In genomic region chr6:27133281-27134227, GRCh38 we compare ENCODE assay signal across 8 cellular contexts.
DNase-seq lines count a peak whose midpoint lies in the region; ATAC-seq and TF ChIP-seq lines count a peak whose summit lies in the region.

No MANE protein-coding gene starts in this region.

- H3K4me3 Mint-ChIP-seq in activated T-cell treated with anti-CD3 and anti-CD28 coated beads, Interleukin-2, amount 50 U/mL, for 4 hours, result no peak overlapping the region

- peak; percentile 19 for ATAC-seq in HG03175 (IDR thresholded peaks at IDR 0.05; ENCODE audit: unreplicated experiment)
- ATAC-seq in PC-3, result peak; percentile 14
- peak; percentile 8 to 9 for ATAC-seq in activated T-cell treated with anti-CD3 and anti-CD28 coated beads, Interleukin-2, amount 50 U/mL, for 4 hours
- ATAC-seq in GM19452 (IDR thresholded peaks at IDR 0.05; ENCODE audit: unreplicated experiment), result no peak

- H3K4me3 ChIP-seq in PC-3 (ENCODE audit: low read length) (peak overlapping the region; percentile 82), fibroblast of lung (replicated peaks in 1 of 4; ENCODE audit: control extremely low read depth in 1 of 4, insufficient read depth in 1 of 4, low read depth in 3 of 4, low read length in 4 of 4) (peak overlapping the region; percentile 63 to 74 (median 70)), neuron (ENCODE audit: low read length) (peak overlapping the region; percentile 66), vagina (peak overlapping the region; percentile 58 to 61)

- H3K36me3 ChIP-seq in PC-3 (ENCODE audit: low read depth, low read length), result 0 out of 2 replicates have a peak, but pooled peaks cover 5% of the 10 kb centered on the region
- no peaks in the 10 kb centered on the region for H3K36me3 ChIP-seq in fibroblast of lung (ENCODE audit: control insufficient read depth, insufficient read depth, low read length)
- no peaks in the 10 kb centered on the region for H3K36me3 ChIP-seq in neuron (ENCODE audit: insufficient read depth, low read length)
- H3K36me3 ChIP-seq in vagina, result no peaks in the 10 kb centered on the region

- DNase-seq in GF-D8 (lab: John Stamatoyannopoulos, UW) (peak; percentile 62), PC-3 (peak; percentile 75), fibroblast of lung (ENCODE audit: low read depth in 2 of 2) (peak; percentile 75 to 77), vagina (ENCODE audit: extremely low spot score in 2 of 2) (no peak)
- DNase-seq in activated T-cell treated with anti-CD3 and anti-CD28 coated beads, Interleukin-2, amount 50 U/mL, for 4 hours, result peak; percentile 65

- no peaks in the 10 kb centered on the region for H3K27me3 ChIP-seq in PC-3 (ENCODE audit: low read length)
- no peaks in the 10 kb centered on the region for H3K27me3 ChIP-seq in fibroblast of lung (ENCODE audit: control insufficient read depth, insufficient read depth, low read length)
- no peaks in the 10 kb centered on the region for H3K27me3 ChIP-seq in neuron (ENCODE audit: insufficient read depth, low read length)
- no peaks in the 10 kb centered on the region for H3K27me3 ChIP-seq in vagina

- intact Hi-C loops in PC-3 (cut with micrococcal nuclease), result loop anchor here (2.0 to 5.0 kb wide), 9 partner anchors 536 to 1734 kb away; partner anchors contain the start of gene ABT1
- intact Hi-C loops in vagina (cut with DNase I), result loop anchor here (2.0 to 10.0 kb wide), 3 partner anchors 13 to 1109 kb away; partner anchors contain the start of gene ZNF184

- no peaks in the 10 kb centered on the region for H3K27me3 Mint-ChIP-seq in activated T-cell treated with anti-CD3 and anti-CD28 coated beads, Interleukin-2, amount 50 U/mL, for 4 hours (ENCODE audit: low read depth)

- H3K27ac ChIP-seq in PC-3 (ENCODE audit: low read length), result peak overlapping the region; percentile 84
- peak overlapping the region; percentile 90 for H3K27ac ChIP-seq in fibroblast of lung (ENCODE audit: insufficient read depth, low read length)
- peak overlapping the region; percentile 90 for H3K27ac ChIP-seq in vagina

- peaks cover 31% of the 10 kb centered on the region for H3K4me1 ChIP-seq in PC-3 (ENCODE audit: insufficient read depth, low read length)
- no peaks in the 10 kb centered on the region for H3K4me1 ChIP-seq in fibroblast of lung (ENCODE audit: control insufficient read depth, extremely low read depth, insufficient read depth, low read length)
- peaks cover 16% of the 10 kb centered on the region for H3K4me1 ChIP-seq in neuron (ENCODE audit: insufficient read depth, low read length)
- H3K4me1 ChIP-seq in vagina, result peaks cover 20% of the 10 kb centered on the region

- POLR2A ChIA-PET in PC-3 (lab: Charles Lee; ENCODE audit: unreplicated experiment), result interaction anchor here (0.5 to 3.7 kb wide), 10 partner anchors 12 to 1705 kb away, joined by 3 to 80 read pairs (median 5); a partner anchor contains a TSS

- no peak for TF ChIP-seq CTCF in PC-3 (conservative IDR thresholded peaks at IDR 0.05; ENCODE audit: low read depth, low read length)
- no peak for TF ChIP-seq CTCF in fibroblast of lung (conservative IDR thresholded peaks at IDR 0.05 in 1 of 2, IDR thresholded peaks at IDR 0.05 in 1 of 2; ENCODE audit: low read depth in 1 of 2, low read length in 2 of 2)
- TF ChIP-seq CTCF in vagina (IDR thresholded peaks at IDR 0.05), result no peak

- H4K20me1 ChIP-seq in PC-3 (ENCODE audit: low read length), result peaks cover 4% of the 10 kb centered on the region; the same call in 1 of the 2 replicates
- H4K20me1 ChIP-seq in fibroblast of lung (ENCODE audit: control insufficient read depth, extremely low read depth, insufficient read depth, low read length), result no peaks in the 10 kb centered on the region

- no peaks in the 10 kb centered on the region for H3K9me3 Mint-ChIP-seq in activated T-cell treated with anti-CD3 and anti-CD28 coated beads, Interleukin-2, amount 50 U/mL, for 4 hours

- no peaks in the 10 kb centered on the region for H3K36me3 Mint-ChIP-seq in activated T-cell treated with anti-CD3 and anti-CD28 coated beads, Interleukin-2, amount 50 U/mL, for 4 hours (ENCODE audit: insufficient read depth)

- no peaks in the 10 kb centered on the region for H3K9me3 ChIP-seq in PC-3 (ENCODE audit: low read length)
- H3K9me3 ChIP-seq in fibroblast of lung (ENCODE audit: control insufficient read depth, insufficient read depth, low read depth, low read length), result no peaks in the 10 kb centered on the region
- H3K9me3 ChIP-seq in neuron (ENCODE audit: low read length), result no peaks in the 10 kb centered on the region
- H3K9me3 ChIP-seq in vagina, result no peaks in the 10 kb centered on the region

- no peak overlapping the region for H2AFZ ChIP-seq in PC-3 (ENCODE audit: low read length)
- H2AFZ ChIP-seq in fibroblast of lung (ENCODE audit: low read length), result peak overlapping the region; percentile 61
- H2AFZ ChIP-seq in neuron (ENCODE audit: low read depth, low read length), result peak overlapping the region; percentile 22

- BruUV-seq in PC-3 (replicated peaks; lab: Mats Ljungman, UMichigan), result TSS peak; percentile 93

- CTCF ChIA-PET in PC-3 (lab: Charles Lee), result interaction anchor here (0.7 to 1.2 kb wide), 3 partner anchors 12 to 54 kb away, joined by 3 to 5 read pairs (median 3); no protein-coding TSS in a partner anchor

- H3K4me2 ChIP-seq in PC-3 (ENCODE audit: low read length), result peak overlapping the region; percentile 75
- peak overlapping the region; percentile 84 for H3K4me2 ChIP-seq in fibroblast of lung (ENCODE audit: extremely low read depth, insufficient read depth, low read length)

- peaks cover 16% of the 10 kb centered on the region for H3F3A ChIP-seq in PC-3 (ENCODE audit: low read length, unreplicated experiment)

- peaks cover 12% of the 10 kb centered on the region for H3K4me1 Mint-ChIP-seq in activated T-cell treated with anti-CD3 and anti-CD28 coated beads, Interleukin-2, amount 50 U/mL, for 4 hours (ENCODE audit: low read depth)

- H3K9me2 ChIP-seq in PC-3 (replicated peaks; ENCODE audit: low read length), result no peaks in the 10 kb centered on the region

- peaks cover 22% of the 10 kb centered on the region for H3K79me2 ChIP-seq in PC-3 (ENCODE audit: low read length)
- H3K79me2 ChIP-seq in fibroblast of lung (ENCODE audit: control insufficient read depth, insufficient read depth, low read length), result no peaks in the 10 kb centered on the region

- peak overlapping the region; percentile 89 for H3K9ac ChIP-seq in PC-3 (ENCODE audit: low read length)
- peak overlapping the region; percentile 72 for H3K9ac ChIP-seq in fibroblast of lung (ENCODE audit: insufficient read depth, low read length)

- peak in 1 of 2 donors; percentile 5 for TF ChIP-seq POLR2A in vagina (IDR thresholded peaks at IDR 0.05)

Comparison
In these comparisons a context has a peak if more than half of its experiments do, and no peak if none do; other contexts are left out.
1. DNase-seq: peak in GF-D8 (single experiment), PC-3 (single experiment), activated T-cell treated with anti-CD3 and anti-CD28 coated beads, Interleukin-2, amount 50 U/mL, for 4 hours (single experiment) and fibroblast of lung (2 of 2); none in vagina (0 of 2).
2. Peak in every context shown above with its lines, with median percentiles within 50 percentile points of each other: H3K27ac ChIP-seq and H3K4me3 ChIP-seq.